In genomic region chr4:165929662-165930061, GRCh38 we compare ENCODE assay signal across 22 cellular contexts. TPM values are rescaled to one million over a fixed set of nuclear protein-coding genes. Genes with fewer than 3 reads are reported as not detected.
DNase-seq lines count a peak whose midpoint lies in the region; ATAC-seq and TF ChIP-seq lines count a peak whose summit lies in the region.
"Had no signal": no experiment of that assay in that cellular context is flagged by ENCODE, and none has a peak within 500 bp of the region (broad histone marks: within the 10 kb centered on the region; RNA-seq: fewer than 3 reads in every experiment).

No MANE protein-coding gene starts in this region.

- H3K4me3 Mint-ChIP-seq in mesothelial cell of epicardium: no peak overlapping the region
- H3K4me3 Mint-ChIP-seq: CD14-positive monocyte; CD4-positive, alpha-beta memory T cell; CD4-positive, CD25-positive, alpha-beta regulatory T cell; CD8-positive, alpha-beta memory T cell had no signal

- no peaks in the 10 kb centered on the region for H3K36me3 ChIP-seq in body of pancreas (replicated peaks in 1 of 2; ENCODE audit: insufficient read depth in 1 of 2, low read depth in 2 of 2)
- H3K36me3 ChIP-seq: BE2C, BLaER1 had no signal

- TF ChIP-seq CTCF in body of pancreas (IDR thresholded peaks at IDR 0.05) (no peak), mesothelial cell of epicardium (IDR thresholded peaks at IDR 0.05; ENCODE audit: unreplicated experiment) (no peak)

- peaks cover 5% of the 10 kb centered on the region for H3K9me3 Mint-ChIP-seq in mesothelial cell of epicardium
- H3K9me3 Mint-ChIP-seq: CD14-positive monocyte had no signal

- DNase-seq in body of pancreas (no peak), mesothelial cell of epicardium (ENCODE audit: low spot score in 2 of 2, unreplicated experiment in 2 of 2) (no peak), amygdala (lab: John Stamatoyannopoulos, UW) (no peak)
- DNase-seq in stimulated activated CD4-positive, alpha-beta T cell treated with anti-CD3 and anti-CD28 coated beads, Interleukin-4, amount 100 ng/mL, for 1 hour: no peak
- DNase-seq: 8988T; ACHN; BE2C; CD4-positive, alpha-beta memory T cell; CD4-positive, CD25-positive, alpha-beta regulatory T cell; CD8-positive, alpha-beta memory T cell; COR-L47; DMS 273 treated with DMSO at 0.1 percent for 48 hours; DMS153; DMS53; DMS79; DND-41; EL; GF-D8 had no signal

- ATAC-seq in body of pancreas: no peak
- ATAC-seq in HG03469 (IDR thresholded peaks at IDR 0.05; ENCODE audit: unreplicated experiment): no peak

- peak overlapping the region in 3 of 4 donors; percentile 29 to 45 (median 43) for H3K27ac ChIP-seq in body of pancreas
- H3K27ac ChIP-seq: BLaER1 had no signal

- no peak overlapping the region for H3K4me3 ChIP-seq in body of pancreas
- H3K4me3 ChIP-seq: BLaER1 had no signal

- H3K4me1 ChIP-seq in body of pancreas: peaks cover 17% of the 10 kb centered on the region
- H3K4me1 ChIP-seq: BE2C, BLaER1 had no signal

- no peak for TF ChIP-seq POLR2A in body of pancreas (IDR thresholded peaks at IDR 0.05)

- peaks cover 6% of the 10 kb centered on the region for H3K4me1 Mint-ChIP-seq in mesothelial cell of epicardium
- H3K4me1 Mint-ChIP-seq: CD14-positive monocyte; CD4-positive, alpha-beta memory T cell; CD4-positive, CD25-positive, alpha-beta regulatory T cell; CD8-positive, alpha-beta memory T cell had no signal

- H3K27me3 Mint-ChIP-seq in mesothelial cell of epicardium (ENCODE audit: low read depth): no peaks in the 10 kb centered on the region
- H3K27me3 Mint-ChIP-seq: CD4-positive, alpha-beta memory T cell; CD8-positive, alpha-beta memory T cell had no signal

- peak overlapping the region; percentile 81 for H3K27ac Mint-ChIP-seq in mesothelial cell of epicardium
- H3K27ac Mint-ChIP-seq: CD14-positive monocyte; CD4-positive, alpha-beta memory T cell; CD4-positive, CD25-positive, alpha-beta regulatory T cell; CD8-positive, alpha-beta memory T cell had no signal

- no peaks in the 10 kb centered on the region for H3K9me3 ChIP-seq in body of pancreas
- H3K9me3 ChIP-seq: BE2C, BLaER1 had no signal

- intact Hi-C loops in body of pancreas (cut with DNase I): no loop called here

- WGBS in body of pancreas, 2 donors: 3 to 7% methylated on average over 2 of the region's 2 CpGs

- H3K27me3 ChIP-seq in body of pancreas: no peaks in the 10 kb centered on the region
- H3K27me3 ChIP-seq: BE2C, BLaER1 had no signal

- H3K36me3 Mint-ChIP-seq in mesothelial cell of epicardium: no peaks in the 10 kb centered on the region
- H3K36me3 Mint-ChIP-seq: CD14-positive monocyte; CD4-positive, alpha-beta memory T cell; CD4-positive, CD25-positive, alpha-beta regulatory T cell; CD8-positive, alpha-beta memory T cell had no signal

RNA-seq across cellular contexts. Expression of gene TLL1, which starts 56.6 kb away (rescaled TPM):
- total RNA-seq in body of pancreas (1 to 10 TPM; 3.4 to 3.6 TPM), mesothelial cell of epicardium (1.2 to 1.8 TPM (median 1.5 TPM) in 3 replicates)
- total RNA-seq: CD4-positive, alpha-beta memory T cell; CD4-positive, CD25-positive, alpha-beta regulatory T cell; CD8-positive, alpha-beta memory T cell; Daoy had no signal
